In the genomic region with DNA sequence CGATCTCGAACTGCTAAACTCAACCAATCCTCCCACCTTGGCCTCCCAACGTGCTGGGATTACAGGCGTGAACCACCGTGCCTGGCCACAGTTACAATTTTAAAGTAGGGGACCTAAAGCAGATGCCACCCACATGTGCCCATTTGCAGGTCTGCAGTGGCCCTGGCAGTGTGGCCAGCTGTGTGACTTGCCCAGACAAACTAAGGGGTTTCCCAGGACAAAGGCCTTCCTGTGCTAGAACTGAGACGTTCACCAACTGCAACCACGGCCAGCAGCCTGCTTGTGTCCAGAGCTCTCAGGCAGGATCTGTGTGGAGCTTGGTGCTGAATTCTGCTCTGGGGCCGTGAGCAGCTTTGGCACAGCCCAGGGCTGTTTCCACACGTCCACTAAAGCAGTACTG, we compare ENCODE assay signal across 26 cellular contexts. TPM values are rescaled to one million over a fixed set of nuclear protein-coding genes. Genes with fewer than 3 reads are reported as not detected.
A peak's percentile ranks its signal among the peaks of the same experiment; 100 is the strongest.
DNase-seq lines count a peak whose midpoint lies in the region; ATAC-seq, FAIRE-seq and TF ChIP-seq lines count a peak whose summit lies in the region.
"Had no signal": no experiment of that assay in that cellular context is flagged by ENCODE, and none has a peak within 500 bp of the region (broad histone marks: within the 10 kb centered on the region; RNA-seq: fewer than 3 reads in every experiment).

No MANE protein-coding gene starts in this region.

- H3K27ac Mint-ChIP-seq in activated T-cell treated with anti-CD3 and anti-CD28 coated beads, Interleukin-2, amount 50 U/mL, for 24 hours: peak overlapping the region; percentile 26
- peak overlapping the region; percentile 51 to 82 for H3K27ac Mint-ChIP-seq in natural killer cell

- peaks cover 31% of the 10 kb centered on the region for H3K36me3 Mint-ChIP-seq in activated T-cell treated with anti-CD3 and anti-CD28 coated beads, Interleukin-2, amount 50 U/mL, for 24 hours (ENCODE audit: low read depth)
- H3K36me3 Mint-ChIP-seq in natural killer cell: no peaks in the 10 kb centered on the region

- TF ChIP-seq CTCF in GM12878 (IDR thresholded peaks at IDR 0.05 in 2 of 3, conservative IDR thresholded peaks at IDR 0.05 in 1 of 3; ENCODE audit: control insufficient read depth in 2 of 3, extremely low read depth in 1 of 3, insufficient read depth in 1 of 3, low read depth in 3 of 3, low read length in 3 of 3) (no peak), natural killer cell (IDR thresholded peaks at IDR 0.05) (no peak)

- H3K9ac ChIP-seq in GM12878 (ENCODE audit: control insufficient read depth, insufficient read depth, low read length): no peak overlapping the region

- H3K9me3 Mint-ChIP-seq in activated T-cell treated with anti-CD3 and anti-CD28 coated beads, Interleukin-2, amount 50 U/mL, for 24 hours: no peaks in the 10 kb centered on the region
- no peaks in the 10 kb centered on the region for H3K9me3 Mint-ChIP-seq in natural killer cell

- no peak overlapping the region for H3K27ac ChIP-seq in GM12878 (ENCODE audit: control insufficient read depth, insufficient read depth)
- H3K27ac ChIP-seq: cardiac muscle cell, SK-N-MC, testis, vagina had no signal

- no TSS peak for BruUV-seq in GM12878 (replicated peaks; lab: Mats Ljungman, UMichigan)

- no peak for DNase-seq in activated T-cell treated with anti-CD3 and anti-CD28 coated beads, Interleukin-2, amount 50 U/mL, for 24 hours
- no peak for DNase-seq in activated T-cell treated with anti-CD3 and anti-CD28 coated beads for 4 hours
- peak; percentile 19 for DNase-seq in CD1c-positive myeloid dendritic cell (ENCODE audit: extremely low spot score)
- DNase-seq in GM12878 (ENCODE audit: low read depth, low spot score): no peak
- DNase-seq in natural killer cell: no peak
- DNase-seq in stimulated activated CD4-positive, alpha-beta T cell treated with anti-CD3 and anti-CD28 coated beads, Interleukin-15, amount 100 ng/mL, for 24 hours: no peak
- no peak for DNase-seq in NK-92 (lab: John Stamatoyannopoulos, UW; ENCODE audit: unreplicated experiment)
- no peak for DNase-seq in ACHN
- DNase-seq: activated CD4-positive, alpha-beta T cell treated with anti-CD3 and anti-CD28 coated beads for 48 hours; activated effector memory CD4-positive, alpha-beta T cell treated with Interleukin-2 at 50 U/mL for 16 hours; anterior cingulate cortex; cortex of kidney; NCI-H1105; NCI-H1930; NCI-H2227 treated with DMSO at 0.1 percent for 48 hours; occipital lobe; RPMI8226; stimulated activated CD4-positive, alpha-beta T cell treated with anti-CD3 and anti-CD28 coated beads, Interleukin-4, amount 100 ng/mL, for 1 hour; stimulated activated naive CD4-positive, alpha-beta T cell treated with Interleukin-2 at 50 U/mL for 16 hours; testis had no signal

- H2AFZ ChIP-seq in GM12878 (ENCODE audit: control insufficient read depth, low read depth, low read length): no peak overlapping the region

- H3K4me1 ChIP-seq in GM12878 (ENCODE audit: control insufficient read depth, insufficient read depth, low read length): peaks cover 28% of the 10 kb centered on the region

- no peak overlapping the region for H3K4me3 Mint-ChIP-seq in activated T-cell treated with anti-CD3 and anti-CD28 coated beads, Interleukin-2, amount 50 U/mL, for 24 hours
- no peak overlapping the region for H3K4me3 Mint-ChIP-seq in natural killer cell

- no peaks in the 10 kb centered on the region; a peak in 2 of 4 replicates for H3K36me3 ChIP-seq in GM12878 (ENCODE audit: control insufficient read depth in 2 of 2, insufficient read depth in 2 of 2, low read length in 1 of 2)
- H3K36me3 ChIP-seq: cardiac muscle cell, vagina had no signal

- RAD21 ChIA-PET in GM12878 (lab: Charles Lee; ENCODE audit: unreplicated experiment): interaction anchor here (0.7 to 1.5 kb wide), 3 partner anchors 9 to 83 kb away, joined by 3 to 4 read pairs (median 4); no protein-coding TSS in a partner anchor

- H3K27me3 Mint-ChIP-seq in activated T-cell treated with anti-CD3 and anti-CD28 coated beads, Interleukin-2, amount 50 U/mL, for 24 hours: no peaks in the 10 kb centered on the region
- H3K27me3 Mint-ChIP-seq in natural killer cell (ENCODE audit: low read depth in 2 of 2): no peaks in the 10 kb centered on the region

- no peak for FAIRE-seq in GM12878 (lab: Jason Lieb, UNC)
- FAIRE-seq: GM12892, H1 had no signal

- SMC1A ChIA-PET in GM12878 (lab: Charles Lee; ENCODE audit: uncharacterized antibody, unreplicated experiment): no interaction called here

- in situ Hi-C loops in GM12878 (cut with MboI): loop anchor here (10.0 kb wide), 1 partner anchor 51 kb away; no protein-coding TSS in a partner anchor
- in situ Hi-C loops in ACHN (cut with HindIII; ENCODE audit: low pct_ligation_motif_present, low pct_unique_long_range_greater_than_20kb, low sequenced_read_pairs): no loop called here

- H3K9me3 ChIP-seq in GM12878 (replicated peaks; ENCODE audit: control insufficient read depth, insufficient read depth, low read length): no peaks in the 10 kb centered on the region
- H3K9me3 ChIP-seq: testis, vagina had no signal

- H4K20me1 ChIP-seq in GM12878 (ENCODE audit: control insufficient read depth, insufficient read depth): no peaks in the 10 kb centered on the region

- intact Hi-C loops in GM12878 (cut with micrococcal nuclease; ENCODE audit: unreplicated experiment) (no loop called here), natural killer cell (cut with micrococcal nuclease) (no loop called here)

- TF ChIP-seq EP300 in GM12878 (IDR thresholded peaks at IDR 0.05; ENCODE audit: borderline replicate concordance in 1 of 2, control insufficient read depth in 1 of 2, low read depth in 2 of 2, low read length in 2 of 2): no peak

- H3K79me2 ChIP-seq in GM12878 (ENCODE audit: control insufficient read depth, insufficient read depth, low read length): no peaks in the 10 kb centered on the region

- WGBS in GM12878 (ENCODE audit: insufficient coverage, insufficient replicate concordance, low lambda C conversion rate, missing lambda C conversion rate): 63% methylated on average over 9 of the region's 9 CpGs

- POLR2A ChIA-PET in GM12878 (lab: Charles Lee): interaction anchor here (0.6 to 1.9 kb wide), 5 partner anchors 9 to 96 kb away, joined by 3 to 5 read pairs (median 3); partner anchors contain the start of gene PTTG1IP

- peak; percentile 22 for ATAC-seq in GM12878
- ATAC-seq in natural killer cell: peak in 2 of 3 donors; percentile 14 to 17

- no peak overlapping the region for H3K4me3 ChIP-seq in GM12878
- H3K4me3 ChIP-seq: cardiac muscle cell, SK-N-MC, testis, vagina had no signal

- no peak overlapping the region for H3K4me2 ChIP-seq in GM12878 (ENCODE audit: control insufficient read depth, insufficient read depth)

- no peak for TF ChIP-seq POLR2A in GM12878 (IDR thresholded peaks at IDR 0.05; ENCODE audit: low read depth, low read length)

- no peaks in the 10 kb centered on the region for H3K27me3 ChIP-seq in GM12878 (replicated peaks in 1 of 2; ENCODE audit: control insufficient read depth in 2 of 2, insufficient read depth in 2 of 2, low read length in 1 of 2)
- H3K27me3 ChIP-seq: testis, vagina had no signal

- CTCF ChIA-PET in GM12878 (lab: Yijun Ruan, JAX): interaction anchor here (1.1 to 5.2 kb wide), 4 partner anchors 9 to 83 kb away, joined by 3 to 32 read pairs (median 6); partner anchors contain the start of gene UBE2G2

- TF ChIP-seq RAD21 in GM12878 (IDR thresholded peaks at IDR 0.05; ENCODE audit: insufficient read depth, low read depth, low read length): no peak

- H3K4me1 Mint-ChIP-seq in activated T-cell treated with anti-CD3 and anti-CD28 coated beads, Interleukin-2, amount 50 U/mL, for 24 hours (ENCODE audit: low read depth): peaks cover 23% of the 10 kb centered on the region
- peaks cover 30 to 56% of the 10 kb centered on the region in 2 donors for H3K4me1 Mint-ChIP-seq in natural killer cell

RNA-seq across cellular contexts. Expression of gene PTTG1IP, which starts 10.6 kb away (rescaled TPM):
- total RNA-seq in GM12878 (2013; cell fraction: nucleolus; rRNA removed): 40.3 and 40.4 TPM in 2 replicates
- total RNA-seq in GM12878 (2014; rRNA removed) (46.9 and 48.0 TPM in 2 replicates), GM12878 (2014; rRNA removed; fragmentation: Illumina TruSeq; extraction: Trizol) (30.2 and 33.4 TPM in 2 replicates), GM12878 (2021) (45.5 and 46.7 TPM in 2 replicates), natural killer cell (100 to 1,000 TPM in 2 of 3 donors, 10 to 100 TPM in 1; 96.8 to 144 (median 126) TPM)
- polyA plus RNA-seq in GM12878 (2011; ENCODE audit: low read depth): 19.6 TPM
- polyA plus RNA-seq in GM12878 (2011; rRNA removed) (44.2 and 49.2 TPM in 2 replicates), GM12878 (2014; fragmentation: Illumina TruSeq; extraction: Trizol) (33.2 and 33.8 TPM in 2 replicates), GM12878 (2014; fragmentation: Nextera tagmentation; extraction: Ambion mirVana) (10 to 100 TPM in 1 of 2 experiments, 1 to 10 TPM in 1; 2.4 to 10.4 TPM), GM12878 (2014; rRNA removed) (39.3 and 43.4 TPM in 2 replicates), GM12878 (2016; fragmentation: Nextera tagmentation; extraction: Ambion mirVana) (10 to 100 TPM; 49.5 to 56.4 TPM)
- 39.6 and 41.6 TPM in 2 replicates for polyA plus RNA-seq in GM12878 (2011; cell fraction: cytosol; rRNA removed)
- 46.1 and 56.8 TPM in 2 replicates for polyA plus RNA-seq in GM12878 (2011; cell fraction: nucleus; rRNA removed)
- polyA plus RNA-seq in GM12878 (2012): 28.3 and 33.6 TPM in 2 replicates
- 19.2 and 29.2 TPM in 2 replicates for polyA minus RNA-seq in GM12878 (2011; rRNA and poly(A)+ RNA removed)
- 16.7 and 22.1 TPM in 2 replicates for polyA minus RNA-seq in GM12878 (2011; cell fraction: cytosol; rRNA and poly(A)+ RNA removed)
- 11.8 and 15.6 TPM in 2 replicates for polyA minus RNA-seq in GM12878 (2011; cell fraction: nucleus; rRNA and poly(A)+ RNA removed)

RNA-seq across cellular contexts. Expression of gene ITGB2, which starts 36.6 kb away (rescaled TPM):
- 316 and 431 TPM in 2 replicates for total RNA-seq in GM12878 (2013; cell fraction: nucleolus; rRNA removed)
- total RNA-seq in GM12878 (2014; rRNA removed): 85.3 and 101 TPM in 2 replicates
- 25.2 and 31.3 TPM in 2 replicates for total RNA-seq in GM12878 (2014; rRNA removed; fragmentation: Illumina TruSeq; extraction: Trizol)
- total RNA-seq in GM12878 (2021): 162 and 172 TPM in 2 replicates
- 46.7 TPM for polyA plus RNA-seq in GM12878 (2011; ENCODE audit: low read depth)
- 31.3 and 57.2 TPM in 2 replicates for polyA plus RNA-seq in GM12878 (2011; rRNA removed)
- 131 and 135 TPM in 2 replicates for polyA plus RNA-seq in GM12878 (2011; cell fraction: cytosol; rRNA removed)
- 271 and 308 TPM in 2 replicates for polyA plus RNA-seq in GM12878 (2011; cell fraction: nucleus; rRNA removed)
- polyA plus RNA-seq in GM12878 (2012): 78.4 and 88.1 TPM in 2 replicates
- 17.2 and 38.7 TPM in 2 replicates for polyA plus RNA-seq in GM12878 (2014; fragmentation: Illumina TruSeq; extraction: Trizol)
- 10 to 100 TPM in 1 of 2 experiments, 1 to 10 TPM in 1; 8.0 to 19.8 TPM for polyA plus RNA-seq in GM12878 (2014; fragmentation: Nextera tagmentation; extraction: Ambion mirVana)
- 60.6 and 67.5 TPM in 2 replicates for polyA plus RNA-seq in GM12878 (2014; rRNA removed)
- 100 to 1,000 TPM; 120 to 128 TPM for polyA plus RNA-seq in GM12878 (2016; fragmentation: Nextera tagmentation; extraction: Ambion mirVana)
- polyA minus RNA-seq in GM12878 (2011; rRNA and poly(A)+ RNA removed): 34.5 and 84.6 TPM in 2 replicates
- polyA minus RNA-seq in GM12878 (2011; cell fraction: cytosol; rRNA and poly(A)+ RNA removed): 49.2 and 68.0 TPM in 2 replicates
- 58.9 and 82.0 TPM in 2 replicates for polyA minus RNA-seq in GM12878 (2011; cell fraction: nucleus; rRNA and poly(A)+ RNA removed)
- 1,000 to 10,000 TPM; 1,223 to 1,393 (median 1,250) TPM for total RNA-seq in natural killer cell
- polyA plus RNA-seq: BJ had no signal

RNA-seq across cellular contexts. Expression of gene SLX9, which starts 55.8 kb away (rescaled TPM):
- 6.2 and 8.6 TPM in 2 replicates for total RNA-seq in GM12878 (2013; cell fraction: nucleolus; rRNA removed)
- total RNA-seq in GM12878 (2014; rRNA removed): 39.4 and 40.2 TPM in 2 replicates
- total RNA-seq in GM12878 (2014; rRNA removed; fragmentation: Illumina TruSeq; extraction: Trizol): 17.0 and 18.0 TPM in 2 replicates
- 81.3 and 83.2 TPM in 2 replicates for total RNA-seq in GM12878 (2021)
- 6.3 TPM for polyA plus RNA-seq in GM12878 (2011; ENCODE audit: low read depth)
- 14.8 and 27.7 TPM in 2 replicates for polyA plus RNA-seq in GM12878 (2011; rRNA removed)
- polyA plus RNA-seq in GM12878 (2011; cell fraction: cytosol; rRNA removed): 32.2 and 59.0 TPM in 2 replicates
- polyA plus RNA-seq in GM12878 (2011; cell fraction: nucleus; rRNA removed): 33.4 and 49.2 TPM in 2 replicates
- polyA plus RNA-seq in GM12878 (2012): 22.6 and 22.7 TPM in 2 replicates
- 1.7 and 5.9 TPM in 2 replicates for polyA plus RNA-seq in GM12878 (2014; fragmentation: Illumina TruSeq; extraction: Trizol)
- polyA plus RNA-seq in GM12878 (2014; fragmentation: Nextera tagmentation; extraction: Ambion mirVana): 1 to 10 TPM in 1 of 2 experiments, under 1 TPM in 1; 0.69 to 5.5 TPM
- 53.6 and 62.2 TPM in 2 replicates for polyA plus RNA-seq in GM12878 (2014; rRNA removed)
- polyA plus RNA-seq in GM12878 (2016; fragmentation: Nextera tagmentation; extraction: Ambion mirVana): 10 to 100 TPM; 69.2 to 75.5 TPM
- polyA minus RNA-seq in GM12878 (2011; rRNA and poly(A)+ RNA removed): 10.2 and 16.9 TPM in 2 replicates
- polyA minus RNA-seq in GM12878 (2011; cell fraction: cytosol; rRNA and poly(A)+ RNA removed): 12.4 and 18.7 TPM in 2 replicates
- 2.8 and 6.0 TPM in 2 replicates for polyA minus RNA-seq in GM12878 (2011; cell fraction: nucleus; rRNA and poly(A)+ RNA removed)
- total RNA-seq in natural killer cell: 10 to 100 TPM; 12.8 to 22.9 (median 20.0) TPM
